Comparison of ENCODE assay signal across 8 cellular contexts in the genomic region with DNA sequence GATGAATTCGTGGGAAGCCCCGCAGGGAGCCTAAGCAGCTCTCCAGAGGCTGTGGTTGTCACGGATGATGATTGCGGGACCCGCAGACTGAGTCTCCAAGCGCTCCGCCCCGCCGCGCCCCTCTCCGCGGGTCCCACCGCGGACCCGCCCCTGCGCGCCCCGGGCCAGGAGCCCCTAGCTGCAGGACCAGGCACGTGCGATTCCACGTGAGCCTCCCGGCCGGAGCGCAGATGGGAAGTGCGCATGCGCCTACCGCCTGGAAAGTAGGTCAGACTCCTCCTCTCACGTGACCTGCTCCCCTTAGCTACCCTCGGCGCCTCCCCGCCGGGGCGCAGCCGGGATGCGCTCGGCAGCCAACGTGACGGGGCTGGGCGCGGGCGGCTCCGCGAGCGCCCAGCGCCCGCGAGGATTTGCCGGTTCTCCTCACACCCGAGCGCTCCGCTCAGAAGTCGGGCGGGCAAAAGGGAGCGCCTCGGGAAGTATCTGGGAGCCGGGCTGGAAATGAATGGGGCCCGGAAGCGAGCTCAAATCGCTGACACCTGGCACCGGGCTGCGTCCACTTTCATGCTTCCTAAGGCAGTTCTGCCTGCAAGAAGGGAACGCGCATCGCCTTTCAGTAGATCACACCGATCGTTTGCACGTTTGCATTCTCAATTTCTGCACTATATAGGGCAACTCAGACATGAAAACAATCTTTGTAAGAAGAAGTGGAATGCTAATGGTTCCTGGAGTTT. TPM values are rescaled to one million over a fixed set of nuclear protein-coding genes. Genes with fewer than 3 reads are reported as not detected.
DNase-seq lines count a peak whose midpoint lies in the region; TF ChIP-seq lines count a peak whose summit lies in the region.

No MANE protein-coding gene starts in this region.

- H4K8ac ChIP-seq in H9 (replicated peaks; ENCODE audit: insufficient read length, low read depth, low read length): no peak overlapping the region

- H3F3A ChIP-seq in Loucy (ENCODE audit: low read depth): no peaks in the 10 kb centered on the region

- H3K4me3 Mint-ChIP-seq in H9: peak overlapping the region; percentile 78 to 89

- H3K23me2 ChIP-seq in H9 (ENCODE audit: insufficient read length, low read depth, low read length, poor library complexity, severe bottlenecking): peaks cover 7% of the 10 kb centered on the region

- DNase-seq in G401 (ENCODE audit: low spot score): peak; percentile 95
- DNase-seq in H9: peak; percentile 98
- peak; percentile 99 for DNase-seq in SK-N-DZ (ENCODE audit: low spot score)
- peak; percentile 82 for DNase-seq in activated naive CD4-positive, alpha-beta T cell treated with anti-CD3 and anti-CD28 coated beads, Interleukin-2, amount 50 U/mL, for 16 hours
- peak; percentile 96 for DNase-seq in globus pallidus (ENCODE audit: low spot score)
- peak; percentile 22 to 97 (median 92) for DNase-seq in nucleus accumbens (lab: John Stamatoyannopoulos, UW)
- peak; percentile 98 for DNase-seq in superior temporal gyrus (ENCODE audit: extremely low spot score)

- H2BK12ac ChIP-seq in H9 (ENCODE audit: insufficient read length, low read depth, low read length): no peak overlapping the region

- H2AFZ ChIP-seq in H9 (ENCODE audit: low read length) (peak overlapping the region; percentile 41), Loucy (ENCODE audit: low read length) (peak overlapping the region; percentile 89)

- peak overlapping the region; percentile 72 for H3K4me3 ChIP-seq in Loucy (ENCODE audit: low read length, poor library complexity, severe bottlenecking)

- no peak overlapping the region for H2AK5ac ChIP-seq in H9 (ENCODE audit: insufficient read length, low read length)

- H3K9ac ChIP-seq in H9 (ENCODE audit: extremely low read depth, insufficient read length, low read length) (peak overlapping the region; percentile 47), Loucy (ENCODE audit: low read depth, low read length, poor library complexity, severe bottlenecking) (peak overlapping the region; percentile 53)

- H3K27me3 ChIP-seq in H9 (ENCODE audit: insufficient read depth, low read length) (no peaks in the 10 kb centered on the region; the same call in 1 of the 2 replicates), Loucy (ENCODE audit: insufficient read depth, low read length, poor library complexity, severe bottlenecking) (no peaks in the 10 kb centered on the region)

- peaks cover 4 to 19% of the 10 kb centered on the region in 2 experiments for H3K4me1 Mint-ChIP-seq in H9

- H2BK120ac ChIP-seq in H9 (ENCODE audit: low read depth, low read length, poor library complexity, severe bottlenecking): no peak overlapping the region

- H4K91ac ChIP-seq in H9 (ENCODE audit: insufficient read length, low read depth, low read length): no peak overlapping the region

- H3K9me3 Mint-ChIP-seq in H9: no peaks in the 10 kb centered on the region; a peak in 1 of 5 replicates

- in situ Hi-C loops in G401 (cut with HindIII; ENCODE audit: low sequenced_read_pairs): no loop called here

- no peaks in the 10 kb centered on the region for H3K79me1 ChIP-seq in H9 (ENCODE audit: insufficient read depth, low read depth, low read length, poor library complexity, severe bottlenecking)

- H4K5ac ChIP-seq in H9 (ENCODE audit: insufficient read length, low read depth, low read length): no peak overlapping the region

- H3K36me3 Mint-ChIP-seq in H9 (ENCODE audit: insufficient read depth in 1 of 3, low read depth in 3 of 3): no peaks in the 10 kb centered on the region

- no peak overlapping the region for H3K23ac ChIP-seq in H9 (ENCODE audit: insufficient read length, low read depth, low read length)

- peak overlapping the region; percentile 59 for H3K18ac ChIP-seq in H9 (ENCODE audit: insufficient read length, low read depth, low read length)

- H3K4ac ChIP-seq in H9 (ENCODE audit: low read depth, low read length): no peak overlapping the region

- H3T11ph ChIP-seq in H9 (ENCODE audit: low read length): no peak overlapping the region

- H3K9me2 ChIP-seq in Loucy (replicated peaks; ENCODE audit: low read depth, low read length): no peaks in the 10 kb centered on the region

- H3K79me2 ChIP-seq in H9 (ENCODE audit: insufficient read depth, low read length): no peaks in the 10 kb centered on the region
- no peaks in the 10 kb centered on the region for H3K79me2 ChIP-seq in Loucy (ENCODE audit: insufficient read depth, low read length)

- no peak overlapping the region for H2BK5ac ChIP-seq in H9 (ENCODE audit: insufficient read length, low read length)

- no peaks in the 10 kb centered on the region for H3K9me3 ChIP-seq in H9 (ENCODE audit: control insufficient read depth, low read depth, low read length)
- H3K9me3 ChIP-seq in Loucy (ENCODE audit: insufficient read depth, low read depth, low read length): no peaks in the 10 kb centered on the region

- no peak overlapping the region for H3K56ac ChIP-seq in H9 (ENCODE audit: insufficient read length, low read depth, low read length)

- H3K4me2 ChIP-seq in H9 (ENCODE audit: insufficient read depth, insufficient read length, low read length): peak overlapping the region; percentile 95
- H3K4me2 ChIP-seq in Loucy (ENCODE audit: low read depth, low read length, poor library complexity, severe bottlenecking): peak overlapping the region; percentile 78

- H2BK15ac ChIP-seq in H9 (ENCODE audit: low read depth, low read length): no peak overlapping the region

- TF ChIP-seq CTCF in H9 (conservative IDR thresholded peaks at IDR 0.05) (no peak), Loucy (conservative IDR thresholded peaks at IDR 0.05; ENCODE audit: low read length) (0 out of 2 replicates have a peak, but pooled peaks have one; percentile 9)

- H3K4me1 ChIP-seq in H9 (ENCODE audit: insufficient read depth, low read length): no peaks in the 10 kb centered on the region; the same call in 1 of the 2 replicates
- peaks cover 17% of the 10 kb centered on the region for H3K4me1 ChIP-seq in Loucy (ENCODE audit: insufficient read depth, low read length, poor library complexity, severe bottlenecking)

- no CpG with 5 or more reads among the region's 67 CpGs for whole genome bisulfite sequencing in H9 (ENCODE audit: extremely low coverage, insufficient read length, low lambda C conversion rate)

- no peak overlapping the region for H3K14ac ChIP-seq in H9 (ENCODE audit: insufficient read depth, low read length)

- H4K20me1 ChIP-seq in H9 (ENCODE audit: control insufficient read depth, insufficient read depth, insufficient read length): no peaks in the 10 kb centered on the region
- no peaks in the 10 kb centered on the region for H4K20me1 ChIP-seq in Loucy (ENCODE audit: insufficient read depth, low read length, poor library complexity, severe bottlenecking)

- H3K27ac ChIP-seq in H9 (ENCODE audit: insufficient read length, low read depth, low read length): no peak overlapping the region

- H3K27me3 Mint-ChIP-seq in H9 (ENCODE audit: low read depth): peaks cover 60% of the 10 kb centered on the region

- H3K36me3 ChIP-seq in Loucy (ENCODE audit: insufficient read depth, low read length): no peaks in the 10 kb centered on the region

- no peak overlapping the region for H2BK20ac ChIP-seq in H9 (ENCODE audit: low read depth, low read length, poor library complexity, severe bottlenecking)

- peak overlapping the region in 2 of 3 experiments; percentile 16 to 82; a peak in 2 of 7 replicates for H3K27ac Mint-ChIP-seq in H9

RNA-seq across cellular contexts. Expression of gene HLF, which starts 26.4 kb away (rescaled TPM):
- total RNA-seq in G401 (2014; rRNA removed; shearing (Covaris generic)): 0.12 and 0.95 TPM in 2 replicates
- total RNA-seq in H9 (2021): 0.17 and 0.44 TPM in 2 replicates
- 3.2 and 4.0 TPM in 2 replicates for polyA plus RNA-seq in SK-N-DZ (2014; cell fraction: cytosol; rRNA removed)
- 3.1 and 9.2 TPM in 2 replicates for polyA plus RNA-seq in SK-N-DZ (2014; cell fraction: nucleus; rRNA removed)
